Comparison of ENCODE assay signal across 18 cellular contexts in the genomic region with DNA sequence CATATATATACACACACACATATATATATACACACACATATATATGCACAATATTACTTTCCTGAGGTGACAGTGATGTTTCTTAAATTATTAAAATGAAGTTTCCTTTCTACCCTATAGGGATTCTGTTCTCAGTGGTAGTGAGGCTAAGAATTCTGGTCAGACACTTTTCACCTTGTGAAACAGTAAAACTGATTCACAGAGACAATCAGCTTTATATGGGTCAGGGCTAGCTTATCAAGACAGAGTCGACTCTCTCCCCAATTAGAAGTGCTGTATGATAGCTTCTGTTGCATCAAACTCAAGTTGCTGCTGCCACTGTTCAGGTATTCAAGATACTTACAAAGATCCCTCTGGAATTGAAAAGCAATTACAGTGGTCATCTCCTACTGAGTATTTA.
"Had no signal": no experiment of that assay in that cellular context is flagged by ENCODE, and none has a peak within 500 bp of the region (broad histone marks: within the 10 kb centered on the region; RNA-seq: fewer than 3 reads in every experiment).

No MANE protein-coding gene starts in this region.

- H3K4me1 Mint-ChIP-seq: nephron had no signal

- H3K27me3 Mint-ChIP-seq: progenitor cell of endocrine pancreas had no signal

- H3K27ac ChIP-seq: lower lobe of right lung, neural progenitor cell, parathyroid adenoma, right atrium auricular region, stomach, thyroid gland had no signal

- H3K4me1 ChIP-seq: neural progenitor cell, parathyroid adenoma had no signal

- H3K4me3 ChIP-seq: lower lobe of right lung, neural progenitor cell, right atrium auricular region, smooth muscle cell, stomach, thyroid gland had no signal

- H3K9me3 ChIP-seq: lower lobe of right lung, right atrium auricular region, thyroid gland had no signal

- H3K27me3 ChIP-seq: neural progenitor cell, right atrium auricular region, stomach, thyroid gland had no signal

- H3K4me3 Mint-ChIP-seq: nephron, neural progenitor cell had no signal

- H3K27ac Mint-ChIP-seq: nephron, neural progenitor cell, progenitor cell of endocrine pancreas had no signal

- DNase-seq: cortex of kidney; hypothalamus; left ventricle myocardium superior; lower lobe of right lung; stimulated activated CD4-positive, alpha-beta T cell treated with anti-CD3 and anti-CD28 coated beads, Interleukin-12 subunit alpha, Interleukin-12 subunit beta, amount 100 ng/mL, for 4 hours; stimulated activated CD4-positive, alpha-beta T cell treated with anti-CD3 and anti-CD28 coated beads, Interleukin-1b, Interleukin-23, amount 100 ng/mL, for 48 hours; stimulated activated CD4-positive, alpha-beta T cell treated with anti-CD3 and anti-CD28 coated beads, Interleukin-4, amount 100 ng/mL, for 1 hour; stimulated activated CD8-positive, alpha-beta memory T cell treated with anti-CD3 and anti-CD28 coated beads, Interleukin-4, amount 100 ng/mL, for 48 hours; stimulated activated naive CD4-positive, alpha-beta T cell treated with Interleukin-2 at 50 U/mL for 16 hours; stomach; thyroid gland had no signal

- ATAC-seq: left ventricle myocardium superior, lower lobe of right lung, sciatic nerve had no signal

- H3K36me3 ChIP-seq: lower lobe of right lung, neural progenitor cell, right atrium auricular region, thyroid gland had no signal
